Comparison of ENCODE assay signal across 8 cellular contexts in genomic region chr11:64007160-64007628, GRCh38. TPM values are rescaled to one million over a fixed set of nuclear protein-coding genes. Genes with fewer than 3 reads are reported as not detected.
DNase-seq lines count a peak whose midpoint lies in the region; ATAC-seq and TF ChIP-seq lines count a peak whose summit lies in the region.

No MANE protein-coding gene starts in this region.

- TF ChIP-seq CTCF in neutrophil (IDR thresholded peaks at IDR 0.05): no peak

- ATAC-seq in GM21526 (IDR thresholded peaks at IDR 0.05; ENCODE audit: low FRiP score, unreplicated experiment) (no peak), esophagus mucosa (no peak)

- H3K9me3 ChIP-seq in neutrophil: no peaks in the 10 kb centered on the region

- no peak overlapping the region for H3K27ac ChIP-seq in neutrophil

- peak overlapping the region; percentile 57 to 65 for H3K4me3 ChIP-seq in neutrophil (ENCODE audit: low read depth in 1 of 2, low read length in 1 of 2)

- H3K4me1 ChIP-seq in neutrophil (ENCODE audit: control insufficient read depth in 1 of 2, insufficient read depth in 1 of 2, low read depth in 1 of 2, low read length in 1 of 2): peaks cover 16 to 17% of the 10 kb centered on the region in 2 experiments

- DNase-seq in D341Med (ENCODE audit: low spot score): peak; percentile 68
- peak; percentile 58 for DNase-seq in NOMO-1 treated with DMSO at 0.1 percent for 48 hours (lab: John Stamatoyannopoulos, UW; ENCODE audit: unreplicated experiment)
- DNase-seq in fibroblast of gingiva (ENCODE audit: low read depth): peak; percentile 5
- DNase-seq in NCI-H2171 treated with DMSO at 0.1 percent for 48 hours (lab: John Stamatoyannopoulos, UW): no peak
- DNase-seq in stimulated activated CD4-positive, alpha-beta T cell treated with anti-CD3 and anti-CD28 coated beads, Interleukin-4, amount 100 ng/mL, for 1 hour: no peak

- peaks cover 85% of the 10 kb centered on the region for H3K27me3 ChIP-seq in neutrophil

- H3K36me3 ChIP-seq in neutrophil: no peaks in the 10 kb centered on the region

RNA-seq across cellular contexts. Expression of gene OTUB1, which starts 21.0 kb away (rescaled TPM):
- 78.9 TPM for total RNA-seq in esophagus mucosa

RNA-seq across cellular contexts. Expression of gene FLRT1, which starts 28.5 kb away (rescaled TPM):
- not detected for total RNA-seq in esophagus mucosa

RNA-seq across cellular contexts. Expression of gene COX8A, which starts 32.8 kb away (rescaled TPM):
- total RNA-seq in esophagus mucosa: 461 TPM

Comparison
In these comparisons a context has a peak if more than half of its experiments do, and no peak if none do; other contexts are left out.
1. DNase-seq: peak in D341Med (single experiment), NOMO-1 treated with DMSO at 0.1 percent for 48 hours (single experiment) and fibroblast of gingiva (single experiment); none in NCI-H2171 treated with DMSO at 0.1 percent for 48 hours (single experiment) and stimulated activated CD4-positive, alpha-beta T cell treated with anti-CD3 and anti-CD28 coated beads, Interleukin-4, amount 100 ng/mL, for 1 hour (single experiment).